ENCODE assay signal across 1 cellular context in the genomic region with DNA sequence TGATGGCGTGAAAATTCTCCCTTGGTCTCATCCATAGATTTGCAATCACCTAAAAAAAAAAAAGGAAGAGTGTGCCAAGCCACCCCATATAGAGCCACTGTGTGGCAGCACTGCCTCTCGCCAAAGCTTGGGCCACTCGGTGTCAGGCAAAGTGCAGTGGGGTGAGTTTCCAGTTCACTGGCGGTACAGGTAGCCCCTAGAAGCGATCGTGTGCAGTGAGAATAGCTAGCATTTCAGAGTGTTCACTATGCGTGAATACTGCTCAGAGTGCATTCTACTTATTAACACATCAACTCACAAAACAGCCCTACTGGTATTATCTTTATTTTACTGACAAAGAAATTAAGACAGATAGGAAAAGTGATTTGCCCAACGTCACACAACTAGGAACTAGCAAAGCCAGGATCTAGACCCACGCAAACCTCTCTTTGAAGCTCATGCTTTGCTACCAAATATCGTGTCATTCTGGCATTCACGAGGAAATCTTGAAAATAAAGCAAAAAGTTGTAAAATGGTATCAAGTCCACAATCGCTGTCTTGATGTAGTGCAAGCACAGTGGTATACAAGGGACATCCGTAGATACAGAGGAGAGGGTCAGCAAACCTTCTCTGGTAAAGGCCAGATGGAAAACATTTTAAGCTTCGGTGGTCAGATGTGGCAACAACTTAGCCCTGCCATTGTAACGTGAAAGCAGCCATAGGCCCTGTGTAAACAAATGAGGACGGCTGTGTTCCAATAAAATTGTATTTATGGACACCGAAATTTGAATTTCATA.
TF ChIP-seq lines count a peak whose summit lies in the region.

No MANE protein-coding gene starts in this region.

TF ChIP-seq in GM23338, 12 proteins besides CTCF, POLR2A, EP300 and RAD21 (continued from another document):
- TF ChIP-seq, protein P1, sequence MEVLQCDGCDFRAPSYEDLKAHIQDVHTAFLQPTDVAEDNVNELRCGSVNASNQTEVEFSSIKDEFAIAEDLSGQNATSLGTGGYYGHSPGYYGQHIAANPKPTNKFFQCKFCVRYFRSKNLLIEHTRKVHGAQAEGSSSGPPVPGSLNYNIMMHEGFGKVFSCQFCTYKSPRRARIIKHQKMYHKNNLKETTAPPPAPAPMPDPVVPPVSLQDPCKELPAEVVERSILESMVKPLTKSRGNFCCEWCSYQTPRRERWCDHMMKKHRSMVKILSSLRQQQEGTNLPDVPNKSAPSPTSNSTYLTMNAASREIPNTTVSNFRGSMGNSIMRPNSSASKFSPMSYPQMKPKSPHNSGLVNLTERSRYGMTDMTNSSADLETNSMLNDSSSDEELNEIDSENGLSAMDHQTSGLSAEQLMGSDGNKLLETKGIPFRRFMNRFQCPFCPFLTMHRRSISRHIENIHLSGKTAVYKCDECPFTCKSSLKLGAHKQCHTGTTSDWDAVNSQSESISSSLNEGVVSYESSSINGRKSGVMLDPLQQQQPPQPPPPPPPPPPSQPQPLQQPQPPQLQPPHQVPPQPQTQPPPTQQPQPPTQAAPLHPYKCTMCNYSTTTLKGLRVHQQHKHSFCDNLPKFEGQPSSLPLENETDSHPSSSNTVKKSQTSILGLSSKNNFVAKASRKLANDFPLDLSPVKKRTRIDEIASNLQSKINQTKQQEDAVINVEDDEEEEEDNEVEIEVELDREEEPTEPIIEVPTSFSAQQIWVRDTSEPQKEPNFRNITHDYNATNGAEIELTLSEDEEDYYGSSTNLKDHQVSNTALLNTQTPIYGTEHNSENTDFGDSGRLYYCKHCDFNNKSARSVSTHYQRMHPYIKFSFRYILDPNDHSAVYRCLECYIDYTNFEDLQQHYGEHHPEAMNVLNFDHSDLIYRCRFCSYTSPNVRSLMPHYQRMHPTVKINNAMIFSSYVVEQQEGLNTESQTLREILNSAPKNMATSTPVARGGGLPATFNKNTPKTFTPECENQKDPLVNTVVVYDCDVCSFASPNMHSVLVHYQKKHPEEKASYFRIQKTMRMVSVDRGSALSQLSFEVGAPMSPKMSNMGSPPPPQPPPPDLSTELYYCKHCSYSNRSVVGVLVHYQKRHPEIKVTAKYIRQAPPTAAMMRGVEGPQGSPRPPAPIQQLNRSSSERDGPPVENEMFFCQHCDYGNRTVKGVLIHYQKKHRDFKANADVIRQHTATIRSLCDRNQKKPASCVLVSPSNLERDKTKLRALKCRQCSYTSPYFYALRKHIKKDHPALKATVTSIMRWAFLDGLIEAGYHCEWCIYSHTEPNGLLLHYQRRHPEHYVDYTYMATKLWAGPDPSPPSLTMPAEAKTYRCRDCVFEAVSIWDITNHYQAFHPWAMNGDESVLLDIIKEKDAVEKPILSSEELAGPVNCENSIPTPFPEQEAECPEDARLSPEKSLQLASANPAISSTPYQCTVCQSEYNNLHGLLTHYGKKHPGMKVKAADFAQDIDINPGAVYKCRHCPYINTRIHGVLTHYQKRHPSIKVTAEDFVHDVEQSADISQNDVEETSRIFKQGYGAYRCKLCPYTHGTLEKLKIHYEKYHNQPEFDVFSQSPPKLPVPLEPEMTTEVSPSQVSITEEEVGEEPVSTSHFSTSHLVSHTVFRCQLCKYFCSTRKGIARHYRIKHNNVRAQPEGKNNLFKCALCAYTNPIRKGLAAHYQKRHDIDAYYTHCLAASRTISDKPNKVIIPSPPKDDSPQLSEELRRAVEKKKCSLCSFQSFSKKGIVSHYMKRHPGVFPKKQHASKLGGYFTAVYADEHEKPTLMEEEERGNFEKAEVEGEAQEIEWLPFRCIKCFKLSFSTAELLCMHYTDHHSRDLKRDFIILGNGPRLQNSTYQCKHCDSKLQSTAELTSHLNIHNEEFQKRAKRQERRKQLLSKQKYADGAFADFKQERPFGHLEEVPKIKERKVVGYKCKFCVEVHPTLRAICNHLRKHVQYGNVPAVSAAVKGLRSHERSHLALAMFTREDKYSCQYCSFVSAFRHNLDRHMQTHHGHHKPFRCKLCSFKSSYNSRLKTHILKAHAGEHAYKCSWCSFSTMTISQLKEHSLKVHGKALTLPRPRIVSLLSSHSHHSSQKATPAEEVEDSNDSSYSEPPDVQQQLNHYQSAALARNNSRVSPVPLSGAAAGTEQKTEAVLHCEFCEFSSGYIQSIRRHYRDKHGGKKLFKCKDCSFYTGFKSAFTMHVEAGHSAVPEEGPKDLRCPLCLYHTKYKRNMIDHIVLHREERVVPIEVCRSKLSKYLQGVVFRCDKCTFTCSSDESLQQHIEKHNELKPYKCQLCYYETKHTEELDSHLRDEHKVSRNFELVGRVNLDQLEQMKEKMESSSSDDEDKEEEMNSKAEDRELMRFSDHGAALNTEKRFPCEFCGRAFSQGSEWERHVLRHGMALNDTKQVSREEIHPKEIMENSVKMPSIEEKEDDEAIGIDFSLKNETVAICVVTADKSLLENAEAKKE (CRISPR knock-in tag; IDR thresholded peaks at IDR 0.05), result no peak
- TF ChIP-seq ZNF114 (CRISPR knock-in tag; IDR thresholded peaks at IDR 0.05), result no peak
- TF ChIP-seq CREB1 (CRISPR knock-in tag; IDR thresholded peaks at IDR 0.05; ENCODE audit: low read depth), result no peak
- TF ChIP-seq EZH2phosphoT487 (IDR thresholded peaks at IDR 0.05; ENCODE audit: unreplicated experiment), result no peak
- TF ChIP-seq JUNB (IDR thresholded peaks at IDR 0.05; ENCODE audit: unreplicated experiment), result no peak
- TF ChIP-seq, protein P2, sequence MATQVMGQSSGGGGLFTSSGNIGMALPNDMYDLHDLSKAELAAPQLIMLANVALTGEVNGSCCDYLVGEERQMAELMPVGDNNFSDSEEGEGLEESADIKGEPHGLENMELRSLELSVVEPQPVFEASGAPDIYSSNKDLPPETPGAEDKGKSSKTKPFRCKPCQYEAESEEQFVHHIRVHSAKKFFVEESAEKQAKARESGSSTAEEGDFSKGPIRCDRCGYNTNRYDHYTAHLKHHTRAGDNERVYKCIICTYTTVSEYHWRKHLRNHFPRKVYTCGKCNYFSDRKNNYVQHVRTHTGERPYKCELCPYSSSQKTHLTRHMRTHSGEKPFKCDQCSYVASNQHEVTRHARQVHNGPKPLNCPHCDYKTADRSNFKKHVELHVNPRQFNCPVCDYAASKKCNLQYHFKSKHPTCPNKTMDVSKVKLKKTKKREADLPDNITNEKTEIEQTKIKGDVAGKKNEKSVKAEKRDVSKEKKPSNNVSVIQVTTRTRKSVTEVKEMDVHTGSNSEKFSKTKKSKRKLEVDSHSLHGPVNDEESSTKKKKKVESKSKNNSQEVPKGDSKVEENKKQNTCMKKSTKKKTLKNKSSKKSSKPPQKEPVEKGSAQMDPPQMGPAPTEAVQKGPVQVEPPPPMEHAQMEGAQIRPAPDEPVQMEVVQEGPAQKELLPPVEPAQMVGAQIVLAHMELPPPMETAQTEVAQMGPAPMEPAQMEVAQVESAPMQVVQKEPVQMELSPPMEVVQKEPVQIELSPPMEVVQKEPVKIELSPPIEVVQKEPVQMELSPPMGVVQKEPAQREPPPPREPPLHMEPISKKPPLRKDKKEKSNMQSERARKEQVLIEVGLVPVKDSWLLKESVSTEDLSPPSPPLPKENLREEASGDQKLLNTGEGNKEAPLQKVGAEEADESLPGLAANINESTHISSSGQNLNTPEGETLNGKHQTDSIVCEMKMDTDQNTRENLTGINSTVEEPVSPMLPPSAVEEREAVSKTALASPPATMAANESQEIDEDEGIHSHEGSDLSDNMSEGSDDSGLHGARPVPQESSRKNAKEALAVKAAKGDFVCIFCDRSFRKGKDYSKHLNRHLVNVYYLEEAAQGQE (IDR thresholded peaks at IDR 0.05; ENCODE audit: unreplicated experiment), result no peak
- TF ChIP-seq ZNF331 (CRISPR knock-in tag; IDR thresholded peaks at IDR 0.05; ENCODE audit: low read depth), result no peak
- TF ChIP-seq, protein P3, sequence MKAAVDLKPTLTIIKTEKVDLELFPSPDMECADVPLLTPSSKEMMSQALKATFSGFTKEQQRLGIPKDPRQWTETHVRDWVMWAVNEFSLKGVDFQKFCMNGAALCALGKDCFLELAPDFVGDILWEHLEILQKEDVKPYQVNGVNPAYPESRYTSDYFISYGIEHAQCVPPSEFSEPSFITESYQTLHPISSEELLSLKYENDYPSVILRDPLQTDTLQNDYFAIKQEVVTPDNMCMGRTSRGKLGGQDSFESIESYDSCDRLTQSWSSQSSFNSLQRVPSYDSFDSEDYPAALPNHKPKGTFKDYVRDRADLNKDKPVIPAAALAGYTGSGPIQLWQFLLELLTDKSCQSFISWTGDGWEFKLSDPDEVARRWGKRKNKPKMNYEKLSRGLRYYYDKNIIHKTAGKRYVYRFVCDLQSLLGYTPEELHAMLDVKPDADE (IDR thresholded peaks at IDR 0.05), result no peak
- no peak for TF ChIP-seq EZH2 (IDR thresholded peaks at IDR 0.05; ENCODE audit: low read depth, unreplicated experiment)
